ENCODE assay signal across 12 cellular contexts in the genomic region with DNA sequence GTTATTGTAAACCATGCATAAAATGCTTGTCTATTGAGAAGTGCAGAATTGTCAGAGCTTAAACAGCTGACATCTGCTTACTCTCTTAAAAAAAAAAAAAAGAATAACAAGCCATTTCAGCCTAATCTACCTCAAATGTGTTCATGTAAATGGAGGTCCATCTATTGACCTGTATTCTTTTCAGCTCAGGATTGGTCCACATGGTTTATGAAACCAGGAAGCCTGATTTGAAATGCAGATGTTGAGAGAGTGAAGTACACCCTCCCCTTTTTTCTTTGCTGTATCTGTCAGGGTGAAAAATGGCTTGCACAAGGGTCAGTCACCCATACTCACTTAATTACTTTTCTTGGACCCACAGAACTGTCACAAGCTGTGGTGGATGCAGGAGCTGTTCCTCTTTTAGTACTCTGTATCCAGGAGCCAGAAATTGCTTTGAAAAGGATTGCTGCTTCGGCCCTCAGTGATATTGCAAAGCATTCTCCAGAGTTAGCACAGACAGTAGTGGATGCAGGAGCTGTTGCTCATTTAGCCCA. TPM values are rescaled to one million over a fixed set of nuclear protein-coding genes. Genes with fewer than 3 reads are reported as not detected.
"Had no signal": no experiment of that assay in that cellular context is flagged by ENCODE, and none has a peak within 500 bp of the region (broad histone marks: within the 10 kb centered on the region; RNA-seq: fewer than 3 reads in every experiment).

No MANE protein-coding gene starts in this region.

- H3K36me3 Mint-ChIP-seq: activated naive CD4-positive, alpha-beta T cell treated with anti-CD3 and anti-CD28 coated beads, Interleukin-2, amount 10 ng/mL, durations not matched to agents 7 days and 5 days had no signal

- H3K4me3 Mint-ChIP-seq: activated naive CD4-positive, alpha-beta T cell treated with anti-CD3 and anti-CD28 coated beads, Interleukin-2, amount 10 ng/mL, durations not matched to agents 7 days and 5 days had no signal

- H3K27ac ChIP-seq: body of pancreas, heart right ventricle, skin epidermis had no signal

- H3K9me3 ChIP-seq: body of pancreas, heart right ventricle had no signal

- H3K4me1 ChIP-seq: body of pancreas, heart right ventricle had no signal

- H3K27me3 ChIP-seq: body of pancreas had no signal

- H3K9me3 Mint-ChIP-seq: activated naive CD4-positive, alpha-beta T cell treated with anti-CD3 and anti-CD28 coated beads, Interleukin-2, amount 10 ng/mL, durations not matched to agents 7 days and 5 days; activated T-helper 2 cell treated with anti-CD3 and anti-CD28 coated beads, Interferon-gamma antibody, Interleukin-2, Interleukin-4, amounts not matched to agents 10 μg/mL and 5 μg/mL and 100 μg/mL, durations not matched to agents 14 hours and 24 hours and 36 hours had no signal

- FAIRE-seq: keratinocyte, urothelium cell line had no signal

- H3K4me3 ChIP-seq: body of pancreas, heart right ventricle, skin epidermis had no signal

- H3K36me3 ChIP-seq: heart right ventricle had no signal

- DNase-seq: activated naive CD4-positive, alpha-beta T cell treated with anti-CD3 and anti-CD28 coated beads, Interleukin-2, amount 10 ng/mL, durations not matched to agents 7 days and 5 days; body of pancreas; central memory CD4-positive, alpha-beta T cell; effector memory CD4-positive, alpha-beta T cell; heart right ventricle; left ventricle myocardium superior had no signal

- ATAC-seq: body of pancreas, heart right ventricle, left ventricle myocardium superior had no signal

- H3K27ac Mint-ChIP-seq: activated naive CD4-positive, alpha-beta T cell treated with anti-CD3 and anti-CD28 coated beads, Interleukin-2, amount 10 ng/mL, durations not matched to agents 7 days and 5 days; activated T-helper 2 cell treated with anti-CD3 and anti-CD28 coated beads, Interferon-gamma antibody, Interleukin-2, Interleukin-4, amounts not matched to agents 10 μg/mL and 5 μg/mL and 100 μg/mL, durations not matched to agents 14 hours and 24 hours and 36 hours had no signal

- H3K4me1 Mint-ChIP-seq: activated naive CD4-positive, alpha-beta T cell treated with anti-CD3 and anti-CD28 coated beads, Interleukin-2, amount 10 ng/mL, durations not matched to agents 7 days and 5 days had no signal

RNA-seq across cellular contexts. Expression of a gene that starts 41.2 kb away (rescaled TPM):
- total RNA-seq: fibroblast of lung, heart right ventricle, left ventricle myocardium superior, myocyte had no signal
- polyA plus RNA-seq: fibroblast of lung, keratinocyte had no signal
